Comparison of ENCODE assay signal across 27 cellular contexts in the genomic region with DNA sequence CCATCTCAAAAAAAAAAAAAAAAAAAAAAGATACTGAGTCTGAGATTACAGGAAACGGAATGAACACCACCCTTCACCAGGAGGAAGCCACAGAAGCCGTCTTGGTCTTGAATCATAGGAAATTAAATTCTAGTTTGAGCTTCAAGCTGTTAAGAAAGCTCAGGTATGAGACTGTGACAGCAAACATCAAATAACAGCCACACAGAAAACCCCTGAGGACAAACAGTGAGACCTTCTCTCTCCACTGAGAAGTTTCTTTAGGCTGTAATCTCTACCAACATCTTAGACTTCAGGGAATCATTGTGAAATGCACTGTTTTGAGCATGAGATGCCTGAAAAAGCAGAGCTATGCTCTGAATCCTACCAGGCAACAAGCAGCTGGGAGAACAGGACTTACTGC. TPM values are rescaled to one million over a fixed set of nuclear protein-coding genes. Genes with fewer than 3 reads are reported as not detected.
DNase-seq lines count a peak whose midpoint lies in the region; FAIRE-seq and TF ChIP-seq lines count a peak whose summit lies in the region.
"Had no signal": no experiment of that assay in that cellular context is flagged by ENCODE, and none has a peak within 500 bp of the region (broad histone marks: within the 10 kb centered on the region; RNA-seq: fewer than 3 reads in every experiment).

No MANE protein-coding gene starts in this region.

- H3K4me3 Mint-ChIP-seq in H9 = no peak overlapping the region
- no peak overlapping the region for H3K4me3 Mint-ChIP-seq in glutamatergic neuron (ENCODE audit: unreplicated experiment)
- H3K4me3 Mint-ChIP-seq: activated CD4-positive, alpha-beta memory T cell treated with anti-CD3 and anti-CD28 coated beads for 36 hours; activated naive CD8-positive, alpha-beta T cell treated with anti-CD3 and anti-CD28 coated beads for 36 hours; CD14-positive monocyte; endodermal cell; nephron had no signal

- no CpG with 5 or more reads among the region's 2 CpGs for WGBS in H9 (ENCODE audit: extremely low coverage, insufficient read length, low lambda C conversion rate)
- WGBS in trophoblast cell (ENCODE audit: extremely low coverage, insufficient coverage, insufficient read length) = no CpG with 5 or more reads among the region's 2 CpGs

- H3K27ac Mint-ChIP-seq in H9 = no peak overlapping the region
- H3K27ac Mint-ChIP-seq in glutamatergic neuron (ENCODE audit: unreplicated experiment) = no peak overlapping the region
- H3K27ac Mint-ChIP-seq: activated CD4-positive, alpha-beta memory T cell treated with anti-CD3 and anti-CD28 coated beads for 36 hours; activated naive CD8-positive, alpha-beta T cell treated with anti-CD3 and anti-CD28 coated beads for 36 hours; CD14-positive monocyte; endodermal cell had no signal

- no peak overlapping the region for H4K91ac ChIP-seq in H9 (ENCODE audit: insufficient read length, low read depth, low read length)
- H4K91ac ChIP-seq in trophoblast cell (ENCODE audit: low read depth, low read length) = no peak overlapping the region

- H3K27me3 ChIP-seq in H9 (ENCODE audit: insufficient read depth, low read length) (no peaks in the 10 kb centered on the region), trophoblast cell (ENCODE audit: insufficient read depth, low read length) (no peaks in the 10 kb centered on the region)
- H3K27me3 ChIP-seq: ascending aorta, esophagus muscularis mucosa, SJSA1, spleen had no signal

- no peak overlapping the region for H2BK20ac ChIP-seq in H9 (ENCODE audit: low read depth, low read length, poor library complexity, severe bottlenecking)

- H3K9me3 Mint-ChIP-seq in H9 = no peaks in the 10 kb centered on the region
- H3K9me3 Mint-ChIP-seq in glutamatergic neuron (ENCODE audit: unreplicated experiment) = peaks cover 2% of the 10 kb centered on the region
- H3K9me3 Mint-ChIP-seq: activated CD4-positive, alpha-beta memory T cell treated with anti-CD3 and anti-CD28 coated beads for 36 hours; activated naive CD8-positive, alpha-beta T cell treated with anti-CD3 and anti-CD28 coated beads for 36 hours; endodermal cell; nephron had no signal

- H2BK12ac ChIP-seq in H9 (ENCODE audit: insufficient read length, low read depth, low read length) (no peak overlapping the region), trophoblast cell (ENCODE audit: low read length) (no peak overlapping the region)

- TF ChIP-seq CTCF in H9 (conservative IDR thresholded peaks at IDR 0.05) (no peak), fibroblast of villous mesenchyme (IDR thresholded peaks at IDR 0.05; ENCODE audit: insufficient read depth, low read depth, low read length) (no peak), glutamatergic neuron (IDR thresholded peaks at IDR 0.05; ENCODE audit: partially characterized antibody, unreplicated experiment) (no peak)

- H3K18ac ChIP-seq in H9 (ENCODE audit: insufficient read length, low read depth, low read length) (no peak overlapping the region), trophoblast cell (ENCODE audit: low read length) (no peak overlapping the region)

- H2BK15ac ChIP-seq in H9 (ENCODE audit: low read depth, low read length) = 0 out of 2 replicates have a peak overlapping the region, but pooled peaks have one; percentile 9

- no peaks in the 10 kb centered on the region for H3K79me2 ChIP-seq in H9 (ENCODE audit: insufficient read depth, low read length)
- H3K79me2 ChIP-seq in trophoblast cell (ENCODE audit: control insufficient read depth, insufficient read depth, low read length, poor library complexity) = peaks cover 3% of the 10 kb centered on the region

- H3K23me2 ChIP-seq in H9 (ENCODE audit: insufficient read length, low read depth, low read length, poor library complexity, severe bottlenecking) = no peaks in the 10 kb centered on the region

- H3K14ac ChIP-seq in H9 (ENCODE audit: insufficient read depth, low read length) (no peak overlapping the region), trophoblast cell (ENCODE audit: low read length) (no peak overlapping the region)

- DNase-seq in H9 (no peak), RCC 7860 (ENCODE audit: low spot score) (peak; percentile 70), fibroblast of villous mesenchyme (ENCODE audit: low read depth) (peak; percentile 62), trophoblast cell (peak; percentile 92 to 99), urothelium cell line (ENCODE audit: low spot score) (no peak), glutamatergic neuron (no peak), SW 1271 (lab: John Stamatoyannopoulos, UW) (no peak)
- no peak for DNase-seq in activated naive CD4-positive, alpha-beta T cell treated with Interleukin-2 at 50 U/mL for 16 hours
- DNase-seq: activated CD4-positive, alpha-beta memory T cell treated with anti-CD3 and anti-CD28 coated beads for 36 hours; activated effector memory CD4-positive, alpha-beta T cell treated with Interleukin-2 at 50 U/mL for 16 hours; activated naive CD8-positive, alpha-beta T cell treated with anti-CD3 and anti-CD28 coated beads for 36 hours; Calu3; cortex of kidney; DMS79 treated with DMSO at 0.1 percent for 48 hours; endodermal cell; NCI-H1694 treated with DMSO at 0.1 percent for 48 hours; NCI-H526 treated with DMSO at 0.1 percent for 48 hours; retina; spleen; substantia nigra; T-helper 1 cell had no signal

- H3K79me1 ChIP-seq in H9 (ENCODE audit: insufficient read depth, low read depth, low read length, poor library complexity, severe bottlenecking) = no peaks in the 10 kb centered on the region
- peaks cover 13% of the 10 kb centered on the region for H3K79me1 ChIP-seq in trophoblast cell (ENCODE audit: low read length)

- no peaks in the 10 kb centered on the region for H4K20me1 ChIP-seq in H9 (ENCODE audit: control insufficient read depth, insufficient read depth, insufficient read length)

- no peak overlapping the region for H2BK120ac ChIP-seq in H9 (ENCODE audit: low read depth, low read length, poor library complexity, severe bottlenecking)
- no peak overlapping the region for H2BK120ac ChIP-seq in trophoblast cell (ENCODE audit: insufficient read depth, low read length, poor library complexity)

- no peaks in the 10 kb centered on the region for H3K9me3 ChIP-seq in H9 (ENCODE audit: control insufficient read depth, low read depth, low read length)
- no peaks in the 10 kb centered on the region for H3K9me3 ChIP-seq in trophoblast cell (ENCODE audit: insufficient read depth, low read depth, low read length)
- H3K9me3 ChIP-seq: ascending aorta, esophagus muscularis mucosa, SJSA1, spleen had no signal

- no peak overlapping the region for H3K4ac ChIP-seq in H9 (ENCODE audit: low read depth, low read length)
- no peak overlapping the region for H3K4ac ChIP-seq in trophoblast cell (ENCODE audit: low read depth, low read length)

- H4K12ac ChIP-seq in trophoblast cell (ENCODE audit: low read depth, low read length) = no peak overlapping the region

- H3K27me3 Mint-ChIP-seq in H9 (ENCODE audit: low read depth) (peaks cover 7% of the 10 kb centered on the region; the same call in 1 of the 2 replicates), glutamatergic neuron (ENCODE audit: unreplicated experiment) (no peaks in the 10 kb centered on the region)

- H4K8ac ChIP-seq in H9 (replicated peaks; ENCODE audit: insufficient read length, low read depth, low read length) (no peak overlapping the region), trophoblast cell (ENCODE audit: low read depth, low read length) (no peak overlapping the region)

- H3K56ac ChIP-seq in H9 (ENCODE audit: insufficient read length, low read depth, low read length) = no peak overlapping the region

- FAIRE-seq in RCC 7860 (lab: Jason Lieb, UNC) = peak; percentile 69
- FAIRE-seq in urothelium cell line (lab: Jason Lieb, UNC) = no peak
- FAIRE-seq: islet of Langerhans had no signal

- peaks cover under 1% of the 10 kb centered on the region; the same call in 1 of the 2 replicates for H3K4me1 ChIP-seq in H9 (ENCODE audit: insufficient read depth, low read length)
- peaks cover 20% of the 10 kb centered on the region in 2 experiments for H3K4me1 ChIP-seq in trophoblast cell (ENCODE audit: control insufficient read depth in 1 of 2, insufficient read depth in 2 of 2, low read length in 2 of 2)
- H3K4me1 ChIP-seq: ascending aorta had no signal

- H2BK5ac ChIP-seq in H9 (ENCODE audit: insufficient read length, low read length) (no peak overlapping the region), trophoblast cell (ENCODE audit: low read depth, low read length, poor library complexity) (no peak overlapping the region)

- no peaks in the 10 kb centered on the region for H3K36me3 ChIP-seq in trophoblast cell (ENCODE audit: control insufficient read depth in 1 of 2, insufficient read depth in 2 of 2, low read length in 2 of 2)
- H3K36me3 ChIP-seq: ascending aorta, esophagus muscularis mucosa, SJSA1, spleen had no signal

- H3K9ac ChIP-seq in H9 (ENCODE audit: extremely low read depth, insufficient read length, low read length) (no peak overlapping the region), trophoblast cell (ENCODE audit: low read length) (no peak overlapping the region)

- no peak overlapping the region for H3K4me3 ChIP-seq in fibroblast of villous mesenchyme (ENCODE audit: low read depth, low read length)
- H3K4me3 ChIP-seq in trophoblast cell (ENCODE audit: low read depth, low read length) = no peak overlapping the region
- H3K4me3 ChIP-seq: ascending aorta, esophagus muscularis mucosa, SJSA1, spleen had no signal

- H2AK5ac ChIP-seq in H9 (ENCODE audit: insufficient read length, low read length) (no peak overlapping the region), trophoblast cell (ENCODE audit: low read length) (no peak overlapping the region)

- H3K4me1 Mint-ChIP-seq in H9 = peaks cover 24 to 33% of the 10 kb centered on the region in 2 experiments
- peaks cover 12% of the 10 kb centered on the region for H3K4me1 Mint-ChIP-seq in glutamatergic neuron (ENCODE audit: low read depth, unreplicated experiment)
- H3K4me1 Mint-ChIP-seq: activated naive CD8-positive, alpha-beta T cell treated with anti-CD3 and anti-CD28 coated beads for 36 hours; CD14-positive monocyte had no signal

- H2AFZ ChIP-seq in H9 (ENCODE audit: low read length) = no peak overlapping the region
- H2AFZ ChIP-seq in trophoblast cell (ENCODE audit: insufficient read depth, low read length, poor library complexity) = no peak overlapping the region

- no peak overlapping the region for H4K5ac ChIP-seq in H9 (ENCODE audit: insufficient read length, low read depth, low read length)

- H3K27ac ChIP-seq in H9 (ENCODE audit: insufficient read length, low read depth, low read length) (no peak overlapping the region), trophoblast cell (ENCODE audit: low read depth, low read length) (peak overlapping the region; percentile 82)
- H3K27ac ChIP-seq: ascending aorta, esophagus muscularis mucosa, SJSA1, spleen had no signal

- H3K23ac ChIP-seq in H9 (ENCODE audit: insufficient read length, low read depth, low read length) (no peak overlapping the region), trophoblast cell (ENCODE audit: low read length) (no peak overlapping the region)

- H3K4me2 ChIP-seq in H9 (ENCODE audit: insufficient read depth, insufficient read length, low read length) = no peak overlapping the region
- peak overlapping the region; percentile 50 for H3K4me2 ChIP-seq in trophoblast cell (ENCODE audit: low read length)

- no peaks in the 10 kb centered on the region for H3K36me3 Mint-ChIP-seq in H9 (ENCODE audit: insufficient read depth in 1 of 3, low read depth in 3 of 3)
- no peaks in the 10 kb centered on the region for H3K36me3 Mint-ChIP-seq in glutamatergic neuron (ENCODE audit: unreplicated experiment)
- H3K36me3 Mint-ChIP-seq: activated CD4-positive, alpha-beta memory T cell treated with anti-CD3 and anti-CD28 coated beads for 36 hours; activated naive CD8-positive, alpha-beta T cell treated with anti-CD3 and anti-CD28 coated beads for 36 hours; CD14-positive monocyte had no signal

- H3T11ph ChIP-seq in H9 (ENCODE audit: low read length) = no peak overlapping the region

RNA-seq across cellular contexts. Expression of a gene that starts 30.8 kb away (rescaled TPM):
- total RNA-seq in H9 (2021) (0.31 and 0.44 TPM in 2 replicates), fibroblast of villous mesenchyme (5.6 and 9.0 TPM in 2 replicates), glutamatergic neuron (ENCODE audit: unreplicated experiment) (24.5 TPM)
- polyA plus RNA-seq in trophoblast cell (2013) = 4.5 and 4.9 TPM in 2 replicates
- total RNA-seq: activated CD4-positive, alpha-beta memory T cell treated with anti-CD3 and anti-CD28 coated beads for 36 hours; activated naive CD8-positive, alpha-beta T cell treated with anti-CD3 and anti-CD28 coated beads for 36 hours had no signal
- polyA plus RNA-seq: CD14-positive monocyte had no signal

Comparison
In these comparisons a context has a peak if more than half of its experiments do, and no peak if none do; other contexts are left out.
1. DNase-seq: peak in RCC 7860 (single experiment), fibroblast of villous mesenchyme (single experiment) and trophoblast cell (2 of 2); none in H9 (single experiment), activated naive CD4-positive, alpha-beta T cell treated with Interleukin-2 at 50 U/mL for 16 hours (single experiment), urothelium cell line (single experiment), glutamatergic neuron (single experiment) and SW 1271 (0 of 2).